13 cellular contexts compared by ENCODE assay signal in the genomic region with DNA sequence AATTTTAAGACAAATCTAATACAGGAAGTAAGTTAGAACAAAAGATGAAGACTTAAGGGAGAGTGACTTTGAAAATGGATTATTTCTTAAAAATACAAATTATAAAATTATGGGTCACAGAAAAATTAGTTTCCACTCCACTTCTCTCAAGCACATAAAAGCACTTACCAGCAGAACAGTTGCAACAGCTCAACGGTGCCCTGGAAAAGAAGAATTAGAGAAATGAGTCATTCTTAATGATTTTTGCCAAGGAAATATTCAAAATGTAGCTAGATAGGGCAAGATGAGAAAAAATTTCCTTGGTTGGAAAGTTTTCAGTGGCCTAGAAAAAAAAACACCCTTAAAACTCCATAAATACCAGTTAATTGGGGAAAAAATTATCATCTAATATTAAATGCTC.
"Had no signal": no experiment of that assay in that cellular context is flagged by ENCODE, and none has a peak within 500 bp of the region (broad histone marks: within the 10 kb centered on the region; RNA-seq: fewer than 3 reads in every experiment).

No MANE protein-coding gene starts in this region.

- H3K36me3 ChIP-seq: gastroesophageal sphincter, ovary, stomach, uterus had no signal

- DNase-seq: activated CD4-positive, alpha-beta T cell treated with anti-CD3 and anti-CD28 coated beads, Interleukin-2, amount 10 ng/mL, durations not matched to agents 7 days and 5 days; activated CD8-positive, alpha-beta memory T cell treated with anti-CD3 and anti-CD28 coated beads for 24 hours; activated naive CD4-positive, alpha-beta T cell treated with Interleukin-2 at 50 U/mL for 16 hours; activated naive CD8-positive, alpha-beta T cell treated with anti-CD3 and anti-CD28 coated beads, Interleukin-2, amount 50 U/mL, for 24 hours; cerebellar nuclear complex; endodermal cell; ovary; stomach; T-helper 17 cell; uterus had no signal

- ATAC-seq: activated naive CD8-positive, alpha-beta T cell treated with anti-CD3 and anti-CD28 coated beads, Interleukin-2, amount 50 U/mL, for 24 hours; gastroesophageal sphincter; T-helper 17 cell; WTC11 had no signal

- H3K9me3 ChIP-seq: gastroesophageal sphincter, ovary, uterus had no signal

- H3K4me3 ChIP-seq: gastroesophageal sphincter, ovary, skin epidermis, stomach, uterus had no signal

- H3K27ac ChIP-seq: gastroesophageal sphincter, ovary, skin epidermis, stomach, uterus had no signal

- H3K27me3 ChIP-seq: gastroesophageal sphincter, ovary, stomach, uterus had no signal

- H3K4me1 ChIP-seq: gastroesophageal sphincter, stomach, uterus had no signal
